28 cellular contexts compared by ENCODE assay signal in genomic region chr6:44721954-44722578, GRCh38.
"Had no signal": no experiment of that assay in that cellular context is flagged by ENCODE, and none has a peak within 500 bp of the region (broad histone marks: within the 10 kb centered on the region; RNA-seq: fewer than 3 reads in every experiment).

No MANE protein-coding gene starts in this region.

- H3K9me3 ChIP-seq: ascending aorta had no signal

- H3K27ac Mint-ChIP-seq: activated CD4-positive, alpha-beta memory T cell treated with anti-CD3 and anti-CD28 coated beads for 36 hours; activated CD4-positive, alpha-beta T cell treated with anti-CD3 and anti-CD28 coated beads, Interleukin-2, amount 10 ng/mL, durations not matched to agents 7 days and 5 days; activated naive CD8-positive, alpha-beta T cell treated with anti-CD3 and anti-CD28 coated beads, Interleukin-2, amount 50 U/mL, for 24 hours; brain; IgD-negative memory B cell; T-cell had no signal

- H3K4me1 Mint-ChIP-seq: activated CD4-positive, alpha-beta T cell treated with anti-CD3 and anti-CD28 coated beads, Interleukin-2, amount 10 ng/mL, durations not matched to agents 7 days and 5 days; activated naive CD8-positive, alpha-beta T cell treated with anti-CD3 and anti-CD28 coated beads, Interleukin-2, amount 50 U/mL, for 24 hours; IgD-negative memory B cell; T-cell had no signal

- H3K36me3 Mint-ChIP-seq: activated CD4-positive, alpha-beta memory T cell treated with anti-CD3 and anti-CD28 coated beads for 36 hours; brain; IgD-negative memory B cell; T-cell had no signal

- H3K9me3 Mint-ChIP-seq: activated CD4-positive, alpha-beta memory T cell treated with anti-CD3 and anti-CD28 coated beads for 36 hours; activated CD4-positive, alpha-beta T cell treated with anti-CD3 and anti-CD28 coated beads, Interleukin-2, amount 10 ng/mL, durations not matched to agents 7 days and 5 days; activated naive CD8-positive, alpha-beta T cell treated with anti-CD3 and anti-CD28 coated beads, Interleukin-2, amount 50 U/mL, for 24 hours; IgD-negative memory B cell; T-cell had no signal

- H3K27me3 Mint-ChIP-seq: activated CD4-positive, alpha-beta memory T cell treated with anti-CD3 and anti-CD28 coated beads for 36 hours; activated CD4-positive, alpha-beta T cell treated with anti-CD3 and anti-CD28 coated beads, Interleukin-2, amount 10 ng/mL, durations not matched to agents 7 days and 5 days; activated naive CD8-positive, alpha-beta T cell treated with anti-CD3 and anti-CD28 coated beads, Interleukin-2, amount 50 U/mL, for 24 hours; T-cell had no signal

- H3K4me1 ChIP-seq: ascending aorta had no signal

- H3K4me2 ChIP-seq: PC-9 had no signal

- H3K27me3 ChIP-seq: ascending aorta had no signal

- H3K4me3 ChIP-seq: ascending aorta, PC-9, SK-N-MC had no signal

- H3K36me3 ChIP-seq: ascending aorta had no signal

- ATAC-seq: activated naive CD8-positive, alpha-beta T cell treated with anti-CD3 and anti-CD28 coated beads, Interleukin-2, amount 50 U/mL, for 24 hours; T-cell had no signal

- DNase-seq: activated CD4-positive, alpha-beta memory T cell treated with anti-CD3 and anti-CD28 coated beads for 36 hours; activated CD4-positive, alpha-beta T cell treated with anti-CD3 and anti-CD28 coated beads, Interleukin-2, amount 10 ng/mL, durations not matched to agents 7 days and 5 days; activated CD4-positive, CD25-positive, alpha-beta regulatory T cell; activated CD8-positive, alpha-beta memory T cell treated with anti-CD3 and anti-CD28 coated beads for 24 hours; activated naive CD4-positive, alpha-beta T cell treated with anti-CD3 and anti-CD28 coated beads, Interleukin-2, amount 50 U/mL, for 16 hours; activated naive CD8-positive, alpha-beta T cell treated with anti-CD3 and anti-CD28 coated beads, Interleukin-2, amount 50 U/mL, for 24 hours; activated T-cell treated with anti-CD3 and anti-CD28 coated beads, Interleukin-2, amount 50 U/mL, for 48 hours; amniotic stem cell; cerebellar nuclear complex; KG1; NCI-H1092; NCI-H1417; NCI-H1694; NCI-H2029; NCI-H2107; NCI-H2171 treated with DMSO at 0.1 percent for 48 hours; NCI-H226; NCI-H526; NCI-H774; PC-9; T-cell; T-helper 2 cell; T1000 had no signal

- H2AFZ ChIP-seq: PC-9 had no signal

- H3K27ac ChIP-seq: ascending aorta, PC-9, SK-N-MC, VCaP had no signal

- H3K4me3 Mint-ChIP-seq: activated CD4-positive, alpha-beta memory T cell treated with anti-CD3 and anti-CD28 coated beads for 36 hours; activated CD4-positive, alpha-beta T cell treated with anti-CD3 and anti-CD28 coated beads, Interleukin-2, amount 10 ng/mL, durations not matched to agents 7 days and 5 days; activated naive CD8-positive, alpha-beta T cell treated with anti-CD3 and anti-CD28 coated beads, Interleukin-2, amount 50 U/mL, for 24 hours; brain; IgD-negative memory B cell; T-cell had no signal
